Comparison of ENCODE assay signal across 9 cellular contexts in the genomic region with DNA sequence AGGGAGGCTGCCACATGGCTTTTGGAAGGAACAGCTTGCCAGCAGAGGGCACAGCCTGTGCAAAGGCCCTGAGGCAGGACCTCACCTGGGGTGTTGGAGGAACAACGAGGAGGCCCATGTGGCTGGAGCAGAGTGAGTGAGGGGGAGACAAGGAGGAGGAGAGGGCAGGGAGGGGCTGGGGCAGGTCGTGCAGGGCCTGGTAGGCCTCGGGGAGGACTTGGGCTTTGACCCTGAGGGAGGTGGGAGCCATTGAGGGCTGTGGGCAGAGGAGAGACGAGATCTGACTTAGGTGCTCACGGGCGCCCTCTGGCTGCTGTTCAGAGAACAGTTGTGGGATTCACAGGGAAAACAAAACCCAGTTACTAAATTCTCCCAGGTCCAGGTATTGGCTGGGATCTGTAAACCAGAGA. TPM values are rescaled to one million over a fixed set of nuclear protein-coding genes. Genes with fewer than 3 reads are reported as not detected.
DNase-seq lines count a peak whose midpoint lies in the region; ATAC-seq and TF ChIP-seq lines count a peak whose summit lies in the region.
"Had no signal": no experiment of that assay in that cellular context is flagged by ENCODE, and none has a peak within 500 bp of the region (broad histone marks: within the 10 kb centered on the region; RNA-seq: fewer than 3 reads in every experiment).

No MANE protein-coding gene starts in this region.

- H3K4me1 ChIP-seq in GM23338 (ENCODE audit: insufficient read depth) (no peaks in the 10 kb centered on the region), esophagus squamous epithelium (peaks cover 0 to 19% (median 2%) of the 10 kb centered on the region in 3 donors)

- H3F3A ChIP-seq in GM23338 (replicated peaks; ENCODE audit: low read depth), result no peaks in the 10 kb centered on the region

- no peak overlapping the region for H3K4me3 Mint-ChIP-seq in GM23338
- H3K4me3 Mint-ChIP-seq: stimulated activated naive CD8-positive, alpha-beta T cell treated with anti-CD3 and anti-CD28 coated beads, Interleukin-15, Interleukin-2, amounts not matched to agents 100 ng/mL and 50 ng/mL, for 24 hours had no signal

- no peak overlapping the region for H3K27ac Mint-ChIP-seq in GM23338
- H3K27ac Mint-ChIP-seq: stimulated activated naive CD8-positive, alpha-beta T cell treated with anti-CD3 and anti-CD28 coated beads, Interleukin-15, Interleukin-2, amounts not matched to agents 100 ng/mL and 50 ng/mL, for 24 hours had no signal

- H3K27ac ChIP-seq in GM23338 (ENCODE audit: low read depth), result no peak overlapping the region
- no peak overlapping the region for H3K27ac ChIP-seq in esophagus squamous epithelium

- no peaks in the 10 kb centered on the region for H3K36me3 Mint-ChIP-seq in GM23338 (ENCODE audit: low read depth)

- peaks cover 22% of the 10 kb centered on the region; the same call in 2 of the 3 replicates for H3K9me3 Mint-ChIP-seq in GM23338
- H3K9me3 Mint-ChIP-seq: stimulated activated naive CD8-positive, alpha-beta T cell treated with anti-CD3 and anti-CD28 coated beads, Interleukin-15, Interleukin-2, amounts not matched to agents 100 ng/mL and 50 ng/mL, for 24 hours had no signal

- no peak for DNase-seq in AG09319 (ENCODE audit: extremely low read depth, low read depth)
- DNase-seq in GM23338 (ENCODE audit: low spot score), result peak; percentile 82
- DNase-seq in esophagus squamous epithelium (lab: John Stamatoyannopoulos, UW), result no peak
- peak; percentile 40 for DNase-seq in stimulated activated CD4-positive, alpha-beta T cell treated with anti-CD3 and anti-CD28 coated beads, Interleukin-4, amount 100 ng/mL, for 24 hours
- no peak for DNase-seq in NCI-H146 treated with DMSO at 0.1 percent for 48 hours (lab: John Stamatoyannopoulos, UW; ENCODE audit: unreplicated experiment)

- peaks cover 2% of the 10 kb centered on the region; the same call in 1 of the 3 replicates for H3K4me1 Mint-ChIP-seq in GM23338

- H4K20me1 ChIP-seq in GM23338 (replicated peaks; ENCODE audit: insufficient read depth), result no peaks in the 10 kb centered on the region

- TF ChIP-seq CTCF in AG09319 (IDR thresholded peaks at IDR 0.05; ENCODE audit: low read depth, low read length) (peak; percentile 33), GM23338 (conservative IDR thresholded peaks at IDR 0.05; ENCODE audit: low read depth in 2 of 2) (peak; percentile 69 to 76), WI38 (IDR thresholded peaks at IDR 0.05; ENCODE audit: low read depth, low read length) (peak; percentile 57), esophagus squamous epithelium (IDR thresholded peaks at IDR 0.05) (peak; percentile 16 to 54 (median 34))

- H3K79me2 ChIP-seq in GM23338 (replicated peaks; ENCODE audit: insufficient read depth), result no peaks in the 10 kb centered on the region

- H3K27me3 ChIP-seq in GM23338 (ENCODE audit: insufficient read depth) (no peaks in the 10 kb centered on the region), esophagus squamous epithelium (peaks cover 0 to 55% (median 2%) of the 10 kb centered on the region in 4 donors)

- H3K36me3 ChIP-seq in GM23338 (ENCODE audit: insufficient read depth), result no peaks in the 10 kb centered on the region
- H3K36me3 ChIP-seq in esophagus squamous epithelium, result no peaks in the 10 kb centered on the region

- TF ChIP-seq POLR2A in esophagus squamous epithelium (IDR thresholded peaks at IDR 0.05), result no peak

- H3K4me2 ChIP-seq in GM23338, result no peak overlapping the region

- peaks cover 14% of the 10 kb centered on the region for H3K27me3 Mint-ChIP-seq in GM23338 (ENCODE audit: insufficient read depth, low read depth, poor library complexity)

- H3K4me3 ChIP-seq in GM23338, result no peak overlapping the region
- no peak overlapping the region for H3K4me3 ChIP-seq in WI38 (ENCODE audit: low read depth, low read length)
- no peak overlapping the region for H3K4me3 ChIP-seq in esophagus squamous epithelium

- H3K9me2 ChIP-seq in GM23338 (ENCODE audit: insufficient read depth), result no peaks in the 10 kb centered on the region

- ATAC-seq in GM23338 (peak; percentile 29; the same call in 2 of the 3 replicates), HG03571 (IDR thresholded peaks at IDR 0.05; ENCODE audit: unreplicated experiment) (no peak), HG03469 (IDR thresholded peaks at IDR 0.05; ENCODE audit: unreplicated experiment) (no peak)

- intact Hi-C loops in esophagus squamous epithelium (cut with DNase I), result no loop called here

- H3K9me3 ChIP-seq in esophagus squamous epithelium, result peaks cover 0 to 16% (median 13%) of the 10 kb centered on the region in 3 donors

- no peak overlapping the region for H2AFZ ChIP-seq in GM23338

- 36 to 39% methylated on average over 6 of the region's 6 CpGs for WGBS in esophagus squamous epithelium, 2 donors

TF ChIP-seq in GM23338, 12 proteins besides CTCF, POLR2A, EP300 and RAD21:
- TF ChIP-seq NANOG (IDR thresholded peaks at IDR 0.05; ENCODE audit: borderline replicate concordance), result no peak
- TF ChIP-seq, protein P1, sequence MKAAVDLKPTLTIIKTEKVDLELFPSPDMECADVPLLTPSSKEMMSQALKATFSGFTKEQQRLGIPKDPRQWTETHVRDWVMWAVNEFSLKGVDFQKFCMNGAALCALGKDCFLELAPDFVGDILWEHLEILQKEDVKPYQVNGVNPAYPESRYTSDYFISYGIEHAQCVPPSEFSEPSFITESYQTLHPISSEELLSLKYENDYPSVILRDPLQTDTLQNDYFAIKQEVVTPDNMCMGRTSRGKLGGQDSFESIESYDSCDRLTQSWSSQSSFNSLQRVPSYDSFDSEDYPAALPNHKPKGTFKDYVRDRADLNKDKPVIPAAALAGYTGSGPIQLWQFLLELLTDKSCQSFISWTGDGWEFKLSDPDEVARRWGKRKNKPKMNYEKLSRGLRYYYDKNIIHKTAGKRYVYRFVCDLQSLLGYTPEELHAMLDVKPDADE (IDR thresholded peaks at IDR 0.05), result no peak
- TF ChIP-seq ZNF114 (CRISPR knock-in tag; IDR thresholded peaks at IDR 0.05), result no peak
- TF ChIP-seq EZH2phosphoT487 (IDR thresholded peaks at IDR 0.05; ENCODE audit: unreplicated experiment), result no peak
- TF ChIP-seq ZNF331 (CRISPR knock-in tag; IDR thresholded peaks at IDR 0.05; ENCODE audit: low read depth), result no peak
- TF ChIP-seq JUNB (IDR thresholded peaks at IDR 0.05; ENCODE audit: unreplicated experiment), result no peak
- TF ChIP-seq POLR2AphosphoS5 (IDR thresholded peaks at IDR 0.05; ENCODE audit: low read depth), result no peak
- no peak for TF ChIP-seq CREB1 (CRISPR knock-in tag; IDR thresholded peaks at IDR 0.05; ENCODE audit: low read depth)
TF ChIP-seq in GM23338: peak in this region for 0.

RNA-seq across cellular contexts. Expression of a gene that starts 25.2 kb away (rescaled TPM):
- not detected in 2 replicates for total RNA-seq in GM23338 (2014; rRNA removed; shearing (Covaris generic))
- not detected in 2 replicates for polyA plus RNA-seq in GM23338 (2016; fragmentation: Nextera tagmentation; extraction: Ambion mirVana)
- total RNA-seq in esophagus squamous epithelium, result not detected

Comparison
In these comparisons a context has a peak if more than half of its experiments do, and no peak if none do; other contexts are left out.
1. DNase-seq: peak in GM23338 (single experiment) and stimulated activated CD4-positive, alpha-beta T cell treated with anti-CD3 and anti-CD28 coated beads, Interleukin-4, amount 100 ng/mL, for 24 hours (single experiment); none in AG09319 (single experiment), esophagus squamous epithelium (single experiment) and NCI-H146 treated with DMSO at 0.1 percent for 48 hours (single experiment).
2. Peak in every context shown above with its lines, with median percentiles within 50 percentile points of each other: CTCF ChIP-seq.